Comparison of ENCODE assay signal across 2 cellular contexts in the genomic region with DNA sequence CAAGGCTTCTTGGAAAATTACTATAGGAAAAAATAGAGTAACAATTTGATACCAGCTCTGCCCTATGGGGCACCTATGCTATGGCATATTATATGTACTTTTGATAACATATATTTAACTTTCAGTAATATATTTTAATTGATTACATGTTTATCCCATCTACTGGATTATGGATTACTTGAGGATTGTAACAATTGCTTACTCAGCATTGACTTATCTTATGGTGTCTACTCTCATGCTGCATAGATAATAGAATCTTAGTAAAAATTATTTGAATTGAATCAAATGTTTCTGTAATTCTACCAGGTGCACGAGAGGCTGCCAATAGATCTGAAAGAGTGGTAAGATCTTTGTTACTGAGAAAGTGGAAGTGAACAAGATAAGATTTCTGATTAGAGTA.
TF ChIP-seq lines count a peak whose summit lies in the region.

No MANE protein-coding gene starts in this region.

TF ChIP-seq in HepG2, 621 proteins besides CTCF, POLR2A, EP300 and RAD21:
- TF ChIP-seq MAFF (IDR thresholded peaks at IDR 0.05; ENCODE audit: low read depth, low read length) (peak; percentile 67), MAFK (conservative IDR thresholded peaks at IDR 0.05 in 1 of 2, IDR thresholded peaks at IDR 0.05 in 1 of 2; ENCODE audit: low read length in 2 of 2) (peak; percentile 57 to 84), ZNF883 (CRISPR knock-in tag; IDR thresholded peaks at IDR 0.05; ENCODE audit: not compliant biosample characterization) (no peak)
- TF ChIP-seq, protein P1, sequence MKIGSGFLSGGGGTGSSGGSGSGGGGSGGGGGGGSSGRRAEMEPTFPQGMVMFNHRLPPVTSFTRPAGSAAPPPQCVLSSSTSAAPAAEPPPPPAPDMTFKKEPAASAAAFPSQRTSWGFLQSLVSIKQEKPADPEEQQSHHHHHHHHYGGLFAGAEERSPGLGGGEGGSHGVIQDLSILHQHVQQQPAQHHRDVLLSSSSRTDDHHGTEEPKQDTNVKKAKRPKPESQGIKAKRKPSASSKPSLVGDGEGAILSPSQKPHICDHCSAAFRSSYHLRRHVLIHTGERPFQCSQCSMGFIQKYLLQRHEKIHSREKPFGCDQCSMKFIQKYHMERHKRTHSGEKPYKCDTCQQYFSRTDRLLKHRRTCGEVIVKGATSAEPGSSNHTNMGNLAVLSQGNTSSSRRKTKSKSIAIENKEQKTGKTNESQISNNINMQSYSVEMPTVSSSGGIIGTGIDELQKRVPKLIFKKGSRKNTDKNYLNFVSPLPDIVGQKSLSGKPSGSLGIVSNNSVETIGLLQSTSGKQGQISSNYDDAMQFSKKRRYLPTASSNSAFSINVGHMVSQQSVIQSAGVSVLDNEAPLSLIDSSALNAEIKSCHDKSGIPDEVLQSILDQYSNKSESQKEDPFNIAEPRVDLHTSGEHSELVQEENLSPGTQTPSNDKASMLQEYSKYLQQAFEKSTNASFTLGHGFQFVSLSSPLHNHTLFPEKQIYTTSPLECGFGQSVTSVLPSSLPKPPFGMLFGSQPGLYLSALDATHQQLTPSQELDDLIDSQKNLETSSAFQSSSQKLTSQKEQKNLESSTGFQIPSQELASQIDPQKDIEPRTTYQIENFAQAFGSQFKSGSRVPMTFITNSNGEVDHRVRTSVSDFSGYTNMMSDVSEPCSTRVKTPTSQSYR (CRISPR knock-in tag; IDR thresholded peaks at IDR 0.05; ENCODE audit: borderline replicate concordance) = no peak

TF ChIP-seq in K562, 482 proteins besides CTCF, POLR2A, EP300 and RAD21:
- TF ChIP-seq ZSCAN29 (IDR thresholded peaks at IDR 0.05) (no peak), MAFF (IDR thresholded peaks at IDR 0.05; ENCODE audit: low read length) (peak; percentile 63), MAFK (IDR thresholded peaks at IDR 0.05; ENCODE audit: low read length) (peak; percentile 76), ZNF316 (IDR thresholded peaks at IDR 0.05) (peak; percentile 75), HDAC8 (tag; IDR thresholded peaks at IDR 0.05) (no peak), MAFG (tag; conservative IDR thresholded peaks at IDR 0.05) (peak; percentile 59), C11orf30 (IDR thresholded peaks at IDR 0.05; ENCODE audit: low read depth) (peak; percentile 63)
